Comparison of ENCODE assay signal across 26 cellular contexts in the genomic region with DNA sequence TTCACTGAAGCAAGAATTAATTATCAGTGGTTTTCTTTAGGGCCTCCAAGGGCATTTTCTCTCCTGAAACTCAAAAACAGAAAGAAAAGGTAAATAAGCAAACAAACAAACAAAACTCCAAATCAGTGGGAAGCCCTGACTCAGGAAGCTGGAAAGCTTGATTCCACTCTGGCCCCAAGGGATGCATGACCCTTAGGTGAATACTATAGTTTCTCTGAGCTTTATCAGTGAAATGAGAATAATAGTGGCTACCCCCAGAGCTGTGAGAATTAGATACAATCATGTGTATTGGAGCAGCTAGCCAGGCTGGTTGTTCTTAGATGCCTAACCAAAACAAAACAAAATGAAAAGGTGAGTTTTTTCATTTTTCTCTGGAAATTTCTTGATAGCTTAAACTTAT.
"Had no signal": no experiment of that assay in that cellular context is flagged by ENCODE, and none has a peak within 500 bp of the region (broad histone marks: within the 10 kb centered on the region; RNA-seq: fewer than 3 reads in every experiment).

No MANE protein-coding gene starts in this region.

- H3K4me1 Mint-ChIP-seq: mesothelial cell of epicardium; naive B cell; natural killer cell; nephron progenitor cell; stimulated activated effector memory CD8-positive, alpha-beta T cell treated with anti-CD3 and anti-CD28 coated beads, Interleukin-12 subunit alpha, Interleukin-12 subunit beta, amount 100 ng/mL, for 72 hours had no signal

- H3K4me1 ChIP-seq: left lung, lower lobe of right lung, suprapubic skin, tibial artery, vagina had no signal

- H3K27me3 Mint-ChIP-seq: naive B cell; progenitor cell of endocrine pancreas; stimulated activated naive CD8-positive, alpha-beta T cell treated with anti-CD3 and anti-CD28 coated beads, Interleukin-15, Interleukin-2, amounts not matched to agents 100 ng/mL and 50 ng/mL, for 24 hours had no signal

- H3K9me3 Mint-ChIP-seq: mesothelial cell of epicardium; nephron progenitor cell; stimulated activated naive CD8-positive, alpha-beta T cell treated with anti-CD3 and anti-CD28 coated beads, Interleukin-15, Interleukin-2, amounts not matched to agents 100 ng/mL and 50 ng/mL, for 24 hours had no signal

- H3K27ac ChIP-seq: left lung, lower lobe of right lung, ovary, skin epidermis, suprapubic skin, thoracic aorta, tibial artery, vagina had no signal

- H3K36me3 Mint-ChIP-seq: mesothelial cell of epicardium; naive B cell; natural killer cell; stimulated activated effector memory CD8-positive, alpha-beta T cell treated with anti-CD3 and anti-CD28 coated beads, Interleukin-12 subunit alpha, Interleukin-12 subunit beta, amount 100 ng/mL, for 72 hours had no signal

- H3K9me3 ChIP-seq: left lung, lower lobe of right lung, ovary, suprapubic skin, thoracic aorta, tibial artery, vagina had no signal

- H3K27ac Mint-ChIP-seq: mesothelial cell of epicardium; naive B cell; natural killer cell; nephron progenitor cell; stimulated activated effector memory CD8-positive, alpha-beta T cell treated with anti-CD3 and anti-CD28 coated beads, Interleukin-12 subunit alpha, Interleukin-12 subunit beta, amount 100 ng/mL, for 72 hours; stimulated activated naive CD8-positive, alpha-beta T cell treated with anti-CD3 and anti-CD28 coated beads, Interleukin-15, Interleukin-2, amounts not matched to agents 100 ng/mL and 50 ng/mL, for 24 hours had no signal

- H3K4me3 Mint-ChIP-seq: mesothelial cell of epicardium; naive B cell; natural killer cell; nephron progenitor cell; stimulated activated effector memory CD8-positive, alpha-beta T cell treated with anti-CD3 and anti-CD28 coated beads, Interleukin-12 subunit alpha, Interleukin-12 subunit beta, amount 100 ng/mL, for 72 hours; stimulated activated naive CD8-positive, alpha-beta T cell treated with anti-CD3 and anti-CD28 coated beads, Interleukin-15, Interleukin-2, amounts not matched to agents 100 ng/mL and 50 ng/mL, for 24 hours had no signal

- H3K36me3 ChIP-seq: left lung, lower lobe of right lung, ovary, suprapubic skin, thoracic aorta, tibial artery, vagina had no signal

- DNase-seq: hypothalamus; kidney; left colon; lower lobe of right lung; mammary epithelial cell; mesenchymal stem cell; naive B cell; natural killer cell; nephron progenitor cell; ovary; retina; right cardiac atrium; stimulated activated CD4-positive, alpha-beta T cell treated with anti-CD3 and anti-CD28 coated beads, Interleukin-4, amount 100 ng/mL, for 24 hours; stimulated activated naive CD4-positive, alpha-beta T cell; tibial artery; trophoblast cell had no signal

- H3K27me3 ChIP-seq: left lung, ovary, suprapubic skin, tibial artery, vagina had no signal

- ATAC-seq: left colon; left lung; natural killer cell; right cardiac atrium; sciatic nerve; stimulated activated effector memory CD8-positive, alpha-beta T cell treated with anti-CD3 and anti-CD28 coated beads, Interleukin-12 subunit alpha, Interleukin-12 subunit beta, amount 100 ng/mL, for 72 hours had no signal

- H3K4me3 ChIP-seq: left lung, lower lobe of right lung, ovary, skin epidermis, suprapubic skin, thoracic aorta, tibial artery, vagina had no signal
